Comparison of ENCODE assay signal across 32 cellular contexts in the genomic region with DNA sequence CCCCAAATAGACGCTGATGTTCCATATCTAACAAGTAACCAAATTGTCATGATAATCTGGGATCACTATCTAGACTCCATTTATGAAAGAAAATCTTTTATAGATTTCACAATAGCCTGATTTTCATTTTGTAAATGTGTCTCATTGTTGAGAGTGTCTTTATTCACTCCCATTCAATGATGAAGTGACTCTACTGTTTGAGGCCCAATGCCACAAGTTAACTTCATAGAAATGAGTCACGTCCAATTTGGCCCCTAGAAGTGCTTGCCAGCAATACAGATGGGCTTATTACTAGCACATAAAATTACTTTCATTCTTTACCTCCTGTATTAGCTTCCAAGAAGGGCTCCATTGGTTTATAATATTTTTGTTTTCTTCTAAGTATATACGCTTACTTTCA. TPM values are rescaled to one million over a fixed set of nuclear protein-coding genes. Genes with fewer than 3 reads are reported as not detected.
A peak's percentile ranks its signal among the peaks of the same experiment; 100 is the strongest.
DNase-seq lines count a peak whose midpoint lies in the region; ATAC-seq and TF ChIP-seq lines count a peak whose summit lies in the region.
"Had no signal": no experiment of that assay in that cellular context is flagged by ENCODE, and none has a peak within 500 bp of the region (broad histone marks: within the 10 kb centered on the region; RNA-seq: fewer than 3 reads in every experiment).

No MANE protein-coding gene starts in this region.

- DNase-seq in HT1080 (ENCODE audit: low read depth), result peak; percentile 8
- peak; percentile 43 for DNase-seq in astrocyte of the spinal cord (ENCODE audit: low read depth, low spot score)
- DNase-seq in midbrain (lab: John Stamatoyannopoulos, UW), result peak; percentile 45
- DNase-seq in GF-D8 (lab: John Stamatoyannopoulos, UW), result no peak
- DNase-seq in activated CD4-positive, alpha-beta T cell treated with anti-CD3 and anti-CD28 coated beads for 36 hours, result no peak
- DNase-seq: activated CD8-positive, alpha-beta memory T cell treated with anti-CD3 and anti-CD28 coated beads, Interleukin-2, amount 50 U/mL, for 48 hours; activated CD8-positive, alpha-beta T cell treated with anti-CD3 and anti-CD28 coated beads for 36 hours; activated naive CD4-positive, alpha-beta T cell treated with anti-CD3 and anti-CD28 coated beads for 36 hours; DMS79 treated with DMSO at 0.1 percent for 48 hours; esophagus squamous epithelium; H9; immature natural killer cell; left colon; mammary epithelial cell; NCI-H1092; NCI-H1694; NCI-H446 treated with DMSO at 0.1 percent for 48 hours; NCI-H774; pancreas; SHP77; spleen; stimulated activated CD4-positive, alpha-beta T cell treated with anti-CD3 and anti-CD28 coated beads, Interleukin-2, amount 100 ng/mL, for 24 hours; stimulated activated naive CD8-positive, alpha-beta T cell treated with anti-CD3 and anti-CD28 coated beads, Interleukin-15, amount 100 ng/mL, for 72 hours; tibial artery had no signal

- H3K4me3 Mint-ChIP-seq in activated CD4-positive, alpha-beta T cell treated with anti-CD3 and anti-CD28 coated beads for 36 hours, result no peak overlapping the region
- H3K4me3 Mint-ChIP-seq: activated CD8-positive, alpha-beta T cell treated with anti-CD3 and anti-CD28 coated beads for 36 hours; activated naive CD4-positive, alpha-beta T cell treated with anti-CD3 and anti-CD28 coated beads for 36 hours; CD14-positive monocyte; H9; immature natural killer cell; stimulated activated naive CD8-positive, alpha-beta T cell treated with anti-CD3 and anti-CD28 coated beads, Interleukin-15, amount 100 ng/mL, for 72 hours; T-helper 2 cell treated with Interferon-gamma antibody and Interleukin-4, amounts not matched to agents 5 μg/mL and 100 μg/mL, for 36 hours had no signal

- CTCF ChIA-PET in activated CD4-positive, alpha-beta T cell treated with anti-CD3 and anti-CD28 coated beads for 36 hours (lab: Charles Lee), result interaction anchor here (0.7 kb wide), 1 partner anchor 228 kb away, joined by 3 read pairs; no protein-coding TSS in a partner anchor

- peaks cover 28% of the 10 kb centered on the region for H3K27me3 Mint-ChIP-seq in activated CD4-positive, alpha-beta T cell treated with anti-CD3 and anti-CD28 coated beads for 36 hours
- H3K27me3 Mint-ChIP-seq: stimulated activated naive CD8-positive, alpha-beta T cell treated with anti-CD3 and anti-CD28 coated beads, Interleukin-15, amount 100 ng/mL, for 72 hours had no signal

- POLR2A ChIA-PET in activated CD4-positive, alpha-beta T cell treated with anti-CD3 and anti-CD28 coated beads for 36 hours (lab: Charles Lee), result interaction anchor here (0.6 kb wide), 1 partner anchor 21 kb away, joined by 5 read pairs; no protein-coding TSS in a partner anchor

- H3K4me3 ChIP-seq in astrocyte of the spinal cord (ENCODE audit: low read depth, low read length), result no peak overlapping the region
- H3K4me3 ChIP-seq: esophagus squamous epithelium, pancreas, right atrium auricular region, spleen, tibial artery had no signal

- H3K9me3 Mint-ChIP-seq in activated CD4-positive, alpha-beta T cell treated with anti-CD3 and anti-CD28 coated beads for 36 hours (ENCODE audit: low read depth), result peaks cover 8% of the 10 kb centered on the region
- H3K9me3 Mint-ChIP-seq: immature natural killer cell had no signal

- H3K36me3 Mint-ChIP-seq in activated CD4-positive, alpha-beta T cell treated with anti-CD3 and anti-CD28 coated beads for 36 hours (ENCODE audit: low read depth), result peaks cover 2% of the 10 kb centered on the region

- no peak overlapping the region for H3K27ac Mint-ChIP-seq in activated CD4-positive, alpha-beta T cell treated with anti-CD3 and anti-CD28 coated beads for 36 hours
- H3K27ac Mint-ChIP-seq: activated CD8-positive, alpha-beta T cell treated with anti-CD3 and anti-CD28 coated beads for 36 hours; activated naive CD4-positive, alpha-beta T cell treated with anti-CD3 and anti-CD28 coated beads for 36 hours; H9; immature natural killer cell; stimulated activated naive CD8-positive, alpha-beta T cell treated with anti-CD3 and anti-CD28 coated beads, Interleukin-15, amount 100 ng/mL, for 72 hours; T-helper 2 cell treated with Interferon-gamma antibody and Interleukin-4, amounts not matched to agents 5 μg/mL and 100 μg/mL, for 36 hours had no signal

- no peak for TF ChIP-seq CTCF in astrocyte of the spinal cord (IDR thresholded peaks at IDR 0.05; ENCODE audit: low read depth, low read length)

- intact Hi-C loops in activated CD4-positive, alpha-beta T cell treated with anti-CD3 and anti-CD28 coated beads for 36 hours (cut with DNase I, micrococcal nuclease), result loop anchor here (5.0 to 10.0 kb wide), 4 partner anchors 48 to 805 kb away; no protein-coding TSS in a partner anchor

- H3K4me1 Mint-ChIP-seq in activated CD4-positive, alpha-beta T cell treated with anti-CD3 and anti-CD28 coated beads for 36 hours, result peaks cover 25% of the 10 kb centered on the region
- H3K4me1 Mint-ChIP-seq: H9 had no signal

- in situ Hi-C loops in astrocyte of the spinal cord (cut with HindIII; ENCODE audit: low sequenced_read_pairs), result no loop called here

- ATAC-seq in GM21515 (IDR thresholded peaks at IDR 0.05; ENCODE audit: unreplicated experiment) (no peak), GM18868 (IDR thresholded peaks at IDR 0.05; ENCODE audit: unreplicated experiment) (no peak)
- ATAC-seq in activated CD4-positive, alpha-beta T cell treated with anti-CD3 and anti-CD28 coated beads for 36 hours, result no peak
- ATAC-seq: activated CD8-positive, alpha-beta T cell treated with anti-CD3 and anti-CD28 coated beads for 36 hours; left colon; Panc1; pancreas; stimulated activated naive CD8-positive, alpha-beta T cell treated with anti-CD3 and anti-CD28 coated beads, Interleukin-15, amount 100 ng/mL, for 72 hours had no signal

RNA-seq across cellular contexts. Expression of a gene that starts 6.3 kb away (rescaled TPM):
- not detected in 2 replicates for total RNA-seq in HT1080 (2014; rRNA removed; shearing (Covaris generic))
- polyA plus RNA-seq in HT1080 (2015; cell fraction: cytosol; rRNA removed), result 0.08 TPM in 1 of 2 replicates, not detected in the other
- 0.01 TPM in 1 of 2 replicates, not detected in the other for polyA plus RNA-seq in HT1080 (2015; cell fraction: nucleus; rRNA removed)
- 10 to 100 TPM; 10.9 to 11.6 TPM for total RNA-seq in activated CD4-positive, alpha-beta T cell treated with anti-CD3 and anti-CD28 coated beads for 36 hours
- total RNA-seq: chondrocyte, LHCN-M2 had no signal
- polyA plus RNA-seq: mammary epithelial cell had no signal

Comparison
In these comparisons a context has a peak if more than half of its experiments do, and no peak if none do; other contexts are left out.
1. DNase-seq: peak in HT1080 (single experiment), astrocyte of the spinal cord (single experiment) and midbrain (single experiment); none in GF-D8 (single experiment) and activated CD4-positive, alpha-beta T cell treated with anti-CD3 and anti-CD28 coated beads for 36 hours (single experiment).
2. RNA of a gene that starts 6.3 kb away (total RNA-seq): 10.9 to 11.6 TPM in activated CD4-positive, alpha-beta T cell treated with anti-CD3 and anti-CD28 coated beads for 36 hours; not detected in HT1080; every median in the first group is over 10 times any median in the second.